ENCODE assay signal across 10 cellular contexts in the genomic region with DNA sequence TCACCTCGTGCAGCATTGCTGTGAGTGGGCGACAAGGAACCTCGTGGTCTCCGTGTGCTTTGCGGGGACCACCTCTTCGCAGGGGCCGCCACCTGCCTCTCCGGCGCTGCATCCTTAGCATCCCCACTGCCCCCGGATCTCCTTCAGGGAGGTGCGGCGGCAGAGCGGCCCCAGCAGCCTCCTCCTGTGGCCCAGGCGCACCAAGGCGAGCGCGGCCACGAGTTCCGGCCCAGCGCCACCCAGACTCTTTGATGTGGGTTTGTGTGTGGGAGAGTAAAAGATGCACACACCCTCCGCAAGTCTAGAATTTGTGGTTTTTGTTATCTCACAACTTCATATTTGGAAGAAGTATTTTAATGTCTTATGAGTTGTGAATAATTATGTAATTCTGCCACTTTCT.
DNase-seq lines count a peak whose midpoint lies in the region; ATAC-seq lines count a peak whose summit lies in the region.
"Had no signal": no experiment of that assay in that cellular context is flagged by ENCODE, and none has a peak within 500 bp of the region (broad histone marks: within the 10 kb centered on the region; RNA-seq: fewer than 3 reads in every experiment).

No MANE protein-coding gene starts in this region.

- POLR2A ChIA-PET in T-cell (lab: Charles Lee) = no interaction called here

- H3K79me1 ChIP-seq in neuronal stem cell (ENCODE audit: low read depth, low read length) = no peaks in the 10 kb centered on the region

- no peak overlapping the region for H3K4ac ChIP-seq in neuronal stem cell (ENCODE audit: low read length)

- CTCF ChIA-PET in T-cell (lab: Charles Lee) = no interaction called here

- peak overlapping the region; percentile 69 for H3K18ac ChIP-seq in neuronal stem cell (ENCODE audit: low read length)

- no peaks in the 10 kb centered on the region for H3K36me3 Mint-ChIP-seq in T-cell
- H3K36me3 Mint-ChIP-seq in activated T-cell treated with anti-CD3 and anti-CD28 coated beads, Interleukin-2, amount 50 U/mL, for 24 hours (ENCODE audit: low read depth) = no peaks in the 10 kb centered on the region

- H3K4me1 Mint-ChIP-seq in T-cell = peaks cover 43 to 46% (median 44%) of the 10 kb centered on the region in 3 donors
- H3K4me1 Mint-ChIP-seq in activated T-cell treated with anti-CD3 and anti-CD28 coated beads, Interleukin-2, amount 50 U/mL, for 24 hours (ENCODE audit: low read depth) = peaks cover 40% of the 10 kb centered on the region

- no peaks in the 10 kb centered on the region for H3K27me3 ChIP-seq in neuronal stem cell (ENCODE audit: control insufficient read depth in 3 of 3, insufficient read depth in 3 of 3, low read depth in 1 of 3, low read length in 3 of 3)

- H2AFZ ChIP-seq in neuronal stem cell (ENCODE audit: low read length) = no peak overlapping the region

- ATAC-seq in T-cell (replicated peaks in 1 of 4) (peak; percentile 76 to 99 (median 97)), HG03342 (IDR thresholded peaks at IDR 0.05; ENCODE audit: unreplicated experiment) (no peak)

- no CpG with 5 or more reads among the region's 21 CpGs for WGBS in neuronal stem cell (ENCODE audit: extremely low coverage in 2 of 2, insufficient read length in 2 of 2, insufficient replicate concordance in 1 of 2), 2 donors

- H3K27ac ChIP-seq in neuronal stem cell (replicated peaks; ENCODE audit: low read length) = no peak overlapping the region
- H3K27ac ChIP-seq: HL-60 had no signal

- peaks cover 36 to 52% of the 10 kb centered on the region in 2 donors for H3K27me3 Mint-ChIP-seq in T-cell
- H3K27me3 Mint-ChIP-seq in activated T-cell treated with anti-CD3 and anti-CD28 coated beads, Interleukin-2, amount 50 U/mL, for 24 hours = peaks cover 91% of the 10 kb centered on the region

- no peak overlapping the region for H4K91ac ChIP-seq in neuronal stem cell (ENCODE audit: low read depth, low read length, poor library complexity)

- peak overlapping the region in 1 of 2 donors; percentile 73 for H3K27ac Mint-ChIP-seq in T-cell
- peak overlapping the region; percentile 37 for H3K27ac Mint-ChIP-seq in activated T-cell treated with anti-CD3 and anti-CD28 coated beads, Interleukin-2, amount 50 U/mL, for 24 hours
- H3K27ac Mint-ChIP-seq: stimulated activated naive B cell treated with anti-CD40 and anti-IgM and Interleukin-4, amounts not matched to agents 10 μg/mL and 1 μg/mL and 100 μg/mL, for 72 hours had no signal

- no peaks in the 10 kb centered on the region for H3K36me3 ChIP-seq in neuronal stem cell (replicated peaks in 1 of 2; ENCODE audit: control insufficient read depth in 2 of 2, insufficient read depth in 2 of 2, low read length in 2 of 2)

- no peak overlapping the region for H3K9ac ChIP-seq in neuronal stem cell (ENCODE audit: low read depth, low read length, poor library complexity)

- no peak overlapping the region for H3K23ac ChIP-seq in neuronal stem cell (ENCODE audit: low read depth, low read length, poor library complexity)

- no peak overlapping the region for H2BK12ac ChIP-seq in neuronal stem cell (ENCODE audit: low read length)

- no peak overlapping the region for H3K4me2 ChIP-seq in neuronal stem cell (ENCODE audit: insufficient read depth, low read length, poor library complexity, severe bottlenecking)

- no peaks in the 10 kb centered on the region for H3K4me1 ChIP-seq in neuronal stem cell (ENCODE audit: control insufficient read depth in 2 of 2, insufficient read depth in 1 of 2, low read depth in 1 of 2, low read length in 2 of 2)

- H3K9me3 ChIP-seq in neuronal stem cell (replicated peaks in 1 of 2; ENCODE audit: control insufficient read depth in 2 of 2, insufficient read depth in 1 of 2, low read depth in 1 of 2, low read length in 2 of 2) = no peaks in the 10 kb centered on the region

- H2BK5ac ChIP-seq in neuronal stem cell (ENCODE audit: low read length) = no peak overlapping the region

- H2BK120ac ChIP-seq in neuronal stem cell (ENCODE audit: low read depth, low read length) = no peak overlapping the region

- H3K14ac ChIP-seq in neuronal stem cell (ENCODE audit: low read length) = no peak overlapping the region

- H3K4me3 ChIP-seq in neuronal stem cell (ENCODE audit: low read length in 2 of 2) = no peak overlapping the region

- H4K8ac ChIP-seq in neuronal stem cell (ENCODE audit: low read depth, low read length) = no peak overlapping the region

- H3K9me3 Mint-ChIP-seq in T-cell = no peaks in the 10 kb centered on the region
- H3K9me3 Mint-ChIP-seq in activated T-cell treated with anti-CD3 and anti-CD28 coated beads, Interleukin-2, amount 50 U/mL, for 24 hours = no peaks in the 10 kb centered on the region
- H3K9me3 Mint-ChIP-seq: stimulated activated naive B cell treated with anti-CD40 and anti-IgM and Interleukin-4, amounts not matched to agents 10 μg/mL and 1 μg/mL and 100 μg/mL, for 72 hours had no signal

- H2BK15ac ChIP-seq in neuronal stem cell (ENCODE audit: low read length) = no peak overlapping the region

- peak; percentile 29 to 68 (median 53) for DNase-seq in T-cell
- DNase-seq in activated T-cell treated with anti-CD3 and anti-CD28 coated beads, Interleukin-2, amount 50 U/mL, for 24 hours = peak; percentile 76
- DNase-seq in neuronal stem cell (ENCODE audit: low spot score) = no peak
- peak; percentile 36 to 48 for DNase-seq in stimulated activated CD8-positive, alpha-beta memory T cell treated with anti-CD3 and anti-CD28 coated beads, Interleukin-7, amount 100 ng/mL, for 4 hours (ENCODE audit: low read depth in 2 of 2)
- DNase-seq in NCI-H2107 (lab: John Stamatoyannopoulos, UW) = no peak
- no peak for DNase-seq in cerebellar cortex (ENCODE audit: low spot score)
- no peak for DNase-seq in HCEC 1CT
- DNase-seq: stimulated activated naive B cell treated with anti-CD40 and anti-IgM and Interleukin-4, amounts not matched to agents 10 μg/mL and 1 μg/mL and 100 μg/mL, for 72 hours had no signal

- H3K4me3 Mint-ChIP-seq in T-cell = peak overlapping the region; percentile 29 to 79 (median 39)
- H3K4me3 Mint-ChIP-seq in activated T-cell treated with anti-CD3 and anti-CD28 coated beads, Interleukin-2, amount 50 U/mL, for 24 hours = peak overlapping the region; percentile 12
- H3K4me3 Mint-ChIP-seq: stimulated activated naive B cell treated with anti-CD40 and anti-IgM and Interleukin-4, amounts not matched to agents 10 μg/mL and 1 μg/mL and 100 μg/mL, for 72 hours had no signal

- H2AK5ac ChIP-seq in neuronal stem cell (ENCODE audit: low read depth, low read length) = peak overlapping the region; percentile 18

Comparison
In these comparisons a context has a peak if more than half of its experiments do, and no peak if none do; other contexts are left out.
1. DNase-seq: peak in T-cell (34 of 34), activated T-cell treated with anti-CD3 and anti-CD28 coated beads, Interleukin-2, amount 50 U/mL, for 24 hours (single experiment) and stimulated activated CD8-positive, alpha-beta memory T cell treated with anti-CD3 and anti-CD28 coated beads, Interleukin-7, amount 100 ng/mL, for 4 hours (2 of 2); none in neuronal stem cell (single experiment), NCI-H2107 (single experiment), cerebellar cortex (single experiment) and HCEC 1CT (single experiment).